ENCODE assay signal across 16 cellular contexts in the genomic region with DNA sequence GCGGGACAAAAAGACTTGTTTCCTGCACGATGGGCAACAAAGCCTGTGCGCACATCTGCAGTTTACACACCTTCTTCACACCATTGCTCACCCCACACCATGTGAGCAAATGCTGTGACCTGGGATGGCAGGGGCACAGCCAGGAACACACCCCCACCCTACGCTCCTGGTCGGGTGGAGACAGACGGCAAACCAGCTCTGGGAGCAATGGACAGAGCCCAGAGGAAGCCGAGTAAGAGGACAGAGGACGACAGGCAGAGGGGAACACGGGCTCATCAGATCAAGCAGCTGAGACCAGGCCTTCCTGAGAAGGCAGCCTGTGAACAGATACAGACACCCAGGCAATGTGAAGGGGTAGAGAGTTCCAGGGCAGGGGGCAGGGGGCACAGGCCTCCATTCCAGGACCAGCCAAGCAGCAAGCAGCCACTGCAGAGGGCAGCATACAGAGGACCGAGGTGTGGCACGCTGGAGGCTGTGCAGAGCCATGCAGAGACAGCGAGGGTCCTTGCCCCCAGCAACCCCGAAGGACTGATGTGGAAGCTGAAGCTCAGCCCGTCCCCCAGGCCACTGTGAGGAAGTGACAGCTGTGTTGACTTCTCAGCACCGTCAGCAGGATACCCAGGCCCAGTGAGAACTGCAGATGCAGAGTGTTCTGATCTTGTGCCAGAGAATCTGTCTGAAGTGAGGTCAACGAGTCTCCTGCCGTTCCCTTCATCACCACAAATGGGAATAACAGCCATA. TPM values are rescaled to one million over a fixed set of nuclear protein-coding genes. Genes with fewer than 3 reads are reported as not detected.
DNase-seq lines count a peak whose midpoint lies in the region; ATAC-seq, FAIRE-seq and TF ChIP-seq lines count a peak whose summit lies in the region.
"Had no signal": no experiment of that assay in that cellular context is flagged by ENCODE, and none has a peak within 500 bp of the region (broad histone marks: within the 10 kb centered on the region; RNA-seq: fewer than 3 reads in every experiment).

No MANE protein-coding gene starts in this region.

- H3K9me3 ChIP-seq in GM12878 (replicated peaks; ENCODE audit: control insufficient read depth, insufficient read depth, low read length) (no peaks in the 10 kb centered on the region; the same call in 2 of the 3 replicates), neural progenitor cell (ENCODE audit: low read depth) (no peaks in the 10 kb centered on the region), mucosa of descending colon (no peaks in the 10 kb centered on the region)
- H3K9me3 ChIP-seq: psoas muscle, upper lobe of left lung had no signal

- no peak for DNase-seq in GM12891 (ENCODE audit: insufficient read length, low spot score)
- DNase-seq in NCI-H1694 treated with DMSO at 0.1 percent for 48 hours (lab: John Stamatoyannopoulos, UW), result peak; percentile 29
- DNase-seq in GM12878 (ENCODE audit: low read depth, low spot score), result no peak
- no peak for DNase-seq in neural progenitor cell (ENCODE audit: low spot score)
- DNase-seq in mucosa of descending colon, result no peak
- DNase-seq in KBM-7, result no peak
- DNase-seq: activated gamma-delta T cell treated with Interleukin-2 at 50 U/mL for 16 hours, NCI-H146, psoas muscle had no signal

- BruUV-seq in GM12878 (replicated peaks; lab: Mats Ljungman, UMichigan), result no TSS peak

- peaks cover 6% of the 10 kb centered on the region for H3K27me3 Mint-ChIP-seq in neural progenitor cell (ENCODE audit: insufficient read depth, low read depth)

- H3K27ac ChIP-seq in GM12878 (ENCODE audit: control insufficient read depth, insufficient read depth) (no peak overlapping the region), neural progenitor cell (peak overlapping the region; percentile 18)
- H3K27ac ChIP-seq: psoas muscle, upper lobe of left lung had no signal

- H3K9me3 Mint-ChIP-seq in neural progenitor cell, result peaks cover 5% of the 10 kb centered on the region

- H3K36me3 ChIP-seq in GM12878 (ENCODE audit: control insufficient read depth in 2 of 2, insufficient read depth in 2 of 2, low read length in 1 of 2), result no peaks in the 10 kb centered on the region
- H3K36me3 ChIP-seq in neural progenitor cell, result no peaks in the 10 kb centered on the region
- H3K36me3 ChIP-seq in mucosa of descending colon (ENCODE audit: low read depth), result no peaks in the 10 kb centered on the region
- H3K36me3 ChIP-seq: upper lobe of left lung had no signal

- H3F3A ChIP-seq in neural progenitor cell (ENCODE audit: low read depth), result peaks cover 11% of the 10 kb centered on the region

- TF ChIP-seq POLR2A in GM12891 (IDR thresholded peaks at IDR 0.05; ENCODE audit: low read depth, low read length), result no peak
- no peak for TF ChIP-seq POLR2A in GM12878 (IDR thresholded peaks at IDR 0.05; ENCODE audit: low read depth, low read length)

- 49% methylated on average over 17 of the region's 17 CpGs for WGBS in GM12878 (ENCODE audit: insufficient coverage, insufficient replicate concordance, low lambda C conversion rate, missing lambda C conversion rate)

- intact Hi-C loops in GM12878 (cut with micrococcal nuclease; ENCODE audit: unreplicated experiment) (no loop called here), mucosa of descending colon (cut with DNase I, micrococcal nuclease) (no loop called here)

- H3K4me1 Mint-ChIP-seq in neural progenitor cell, result peaks cover 65% of the 10 kb centered on the region
- H3K4me1 Mint-ChIP-seq: IgD-negative memory B cell had no signal

- no peak overlapping the region for H3K27ac Mint-ChIP-seq in neural progenitor cell
- H3K27ac Mint-ChIP-seq: IgD-negative memory B cell had no signal

- peak; percentile 72 for FAIRE-seq in GM12891 (lab: Jason Lieb, UNC)
- FAIRE-seq in GM12878 (lab: Jason Lieb, UNC), result no peak
- FAIRE-seq: endothelial cell of umbilical vein, islet of Langerhans had no signal

- no peak for TF ChIP-seq RAD21 in GM12878 (IDR thresholded peaks at IDR 0.05; ENCODE audit: insufficient read depth, low read depth, low read length)

- H3K36me3 Mint-ChIP-seq in neural progenitor cell, result peaks cover 13% of the 10 kb centered on the region

- ATAC-seq in GM12878, result peak; percentile 10
- ATAC-seq in GM21390 (IDR thresholded peaks at IDR 0.05; ENCODE audit: unreplicated experiment), result no peak
- no peak for ATAC-seq in HG02840 (IDR thresholded peaks at IDR 0.05; ENCODE audit: low FRiP score, unreplicated experiment)
- ATAC-seq in mucosa of descending colon, result no peak
- ATAC-seq: psoas muscle, SK-N-SH treated with all-trans-retinoic acid at 6 μM for 48 hours had no signal

- no peak overlapping the region for H3K4me3 Mint-ChIP-seq in neural progenitor cell
- H3K4me3 Mint-ChIP-seq: IgD-negative memory B cell had no signal

- SMC1A ChIA-PET in GM12878 (lab: Charles Lee; ENCODE audit: uncharacterized antibody, unreplicated experiment), result interaction anchor here (0.8 to 2.7 kb wide), 7 partner anchors 9 to 56 kb away, joined by 3 to 12 read pairs (median 8); no protein-coding TSS in a partner anchor

- no peaks in the 10 kb centered on the region for H4K20me1 ChIP-seq in GM12878 (ENCODE audit: control insufficient read depth, insufficient read depth)
- peaks cover 19% of the 10 kb centered on the region for H4K20me1 ChIP-seq in neural progenitor cell (ENCODE audit: low read depth)

- RAD21 ChIA-PET in GM12878 (lab: Charles Lee; ENCODE audit: unreplicated experiment), result interaction anchor here (0.7 to 1.9 kb wide), 10 partner anchors 9 to 55 kb away, joined by 3 to 8 read pairs (median 4); partner anchors contain the start of gene PARD6G

- H3K79me2 ChIP-seq in GM12878 (ENCODE audit: control insufficient read depth, insufficient read depth, low read length) (no peaks in the 10 kb centered on the region), neural progenitor cell (ENCODE audit: low read depth) (peaks cover 9% of the 10 kb centered on the region)

- POLR2A ChIA-PET in GM12878 (lab: Charles Lee), result interaction anchor here (0.9 to 1.4 kb wide), 2 partner anchors 8 to 9 kb away, joined by 5 to 7 read pairs; no protein-coding TSS in a partner anchor

- H3K27me3 ChIP-seq in GM12878 (replicated peaks in 1 of 2; ENCODE audit: control insufficient read depth in 2 of 2, insufficient read depth in 2 of 2, low read length in 1 of 2) (no peaks in the 10 kb centered on the region), neural progenitor cell (no peaks in the 10 kb centered on the region)
- H3K27me3 ChIP-seq: upper lobe of left lung had no signal

- peaks cover 27% of the 10 kb centered on the region for H3K4me1 ChIP-seq in GM12878 (ENCODE audit: control insufficient read depth, insufficient read depth, low read length)
- peaks cover 24% of the 10 kb centered on the region for H3K4me1 ChIP-seq in neural progenitor cell
- H3K4me1 ChIP-seq in mucosa of descending colon (ENCODE audit: low read depth), result no peaks in the 10 kb centered on the region
- H3K4me1 ChIP-seq: psoas muscle had no signal

- in situ Hi-C loops in GM12878 (cut with MboI), result no loop called here
- in situ Hi-C loops in KBM-7 (cut with MboI; ENCODE audit: low pct_unique_long_range_greater_than_20kb, low sequenced_read_pairs), result no loop called here

- H3K9ac ChIP-seq in GM12878 (ENCODE audit: control insufficient read depth, insufficient read depth, low read length) (no peak overlapping the region), neural progenitor cell (no peak overlapping the region)

- H2AFZ ChIP-seq in GM12878 (ENCODE audit: control insufficient read depth, low read depth, low read length) (no peak overlapping the region), neural progenitor cell (replicated peaks) (no peak overlapping the region)

- CTCF ChIA-PET in GM12878 (lab: Yijun Ruan, JAX), result interaction anchor here (0.6 to 4.7 kb wide), 11 partner anchors 10 to 57 kb away, joined by 3 to 22 read pairs (median 6); no protein-coding TSS in a partner anchor

- no peak for TF ChIP-seq CTCF in GM12878 (IDR thresholded peaks at IDR 0.05 in 2 of 3, conservative IDR thresholded peaks at IDR 0.05 in 1 of 3; ENCODE audit: control insufficient read depth in 2 of 3, extremely low read depth in 1 of 3, insufficient read depth in 1 of 3, low read depth in 3 of 3, low read length in 3 of 3)
- TF ChIP-seq CTCF in neural progenitor cell (IDR thresholded peaks at IDR 0.05), result no peak
- no peak for TF ChIP-seq CTCF in mucosa of descending colon (IDR thresholded peaks at IDR 0.05)

- H3K4me3 ChIP-seq in GM12878 (no peak overlapping the region), neural progenitor cell (no peak overlapping the region), mucosa of descending colon (no peak overlapping the region)
- H3K4me3 ChIP-seq: psoas muscle, upper lobe of left lung had no signal

- H3K4me2 ChIP-seq in GM12878 (ENCODE audit: control insufficient read depth, insufficient read depth), result no peak overlapping the region
- H3K4me2 ChIP-seq in neural progenitor cell, result no peak overlapping the region

- no peak for TF ChIP-seq EP300 in GM12878 (IDR thresholded peaks at IDR 0.05; ENCODE audit: borderline replicate concordance in 1 of 2, control insufficient read depth in 1 of 2, low read depth in 2 of 2, low read length in 2 of 2)

TF ChIP-seq in GM12891, 5 proteins besides CTCF, POLR2A, EP300 and RAD21 (continues in another document):
- no peak for TF ChIP-seq SPI1 (IDR thresholded peaks at IDR 0.05; ENCODE audit: low read depth, low read length)
- no peak for TF ChIP-seq PAX5 (IDR thresholded peaks at IDR 0.05; ENCODE audit: insufficient read depth, low read length, severe bottlenecking)

TF ChIP-seq in GM12878, 131 proteins besides CTCF, POLR2A, EP300 and RAD21 (continues in another document):
- TF ChIP-seq EGR1 (IDR thresholded peaks at IDR 0.05; ENCODE audit: borderline replicate concordance in 1 of 2, low read depth in 2 of 2, low read length in 2 of 2), result no peak

RNA-seq across cellular contexts. Expression of gene PARD6G, which starts 46.2 kb away (rescaled TPM):
- polyA plus RNA-seq in GM12891 (2012; ENCODE audit: low read depth, missing spikeins), result 2.9 TPM
- 0.12 and 0.17 TPM in 2 replicates for total RNA-seq in GM12878 (2013; cell fraction: nucleolus; rRNA removed)
- total RNA-seq in GM12878 (2014; rRNA removed), result 0.62 and 0.65 TPM in 2 replicates
- 0.40 and 0.55 TPM in 2 replicates for total RNA-seq in GM12878 (2014; rRNA removed; fragmentation: Illumina TruSeq; extraction: Trizol)
- 1.4 and 2.0 TPM in 2 replicates for total RNA-seq in GM12878 (2021)
- polyA plus RNA-seq in GM12878 (2011; ENCODE audit: low read depth), result 0.12 TPM
- polyA plus RNA-seq in GM12878 (2011; rRNA removed), result 1.9 and 2.2 TPM in 2 replicates
- 2.4 and 2.5 TPM in 2 replicates for polyA plus RNA-seq in GM12878 (2011; cell fraction: cytosol; rRNA removed)
- 1.2 and 1.7 TPM in 2 replicates for polyA plus RNA-seq in GM12878 (2011; cell fraction: nucleus; rRNA removed)
- 0.35 and 0.39 TPM in 2 replicates for polyA plus RNA-seq in GM12878 (2012)
- 0.41 and 0.59 TPM in 2 replicates for polyA plus RNA-seq in GM12878 (2014; fragmentation: Illumina TruSeq; extraction: Trizol)
- under 1 TPM; 0.45 to 0.57 TPM for polyA plus RNA-seq in GM12878 (2014; fragmentation: Nextera tagmentation; extraction: Ambion mirVana)
- polyA plus RNA-seq in GM12878 (2014; rRNA removed), result 1.2 and 1.4 TPM in 2 replicates
- 1 to 10 TPM in 1 of 2 experiments, under 1 TPM in 1; 0.20 to 1.3 TPM for polyA plus RNA-seq in GM12878 (2016; fragmentation: Nextera tagmentation; extraction: Ambion mirVana)
- polyA minus RNA-seq in GM12878 (2011; rRNA and poly(A)+ RNA removed), result 2.7 and 3.1 TPM in 2 replicates
- polyA minus RNA-seq in GM12878 (2011; cell fraction: cytosol; rRNA and poly(A)+ RNA removed), result 2.1 and 5.1 TPM in 2 replicates
- polyA minus RNA-seq in GM12878 (2011; cell fraction: nucleus; rRNA and poly(A)+ RNA removed), result 0.57 and 0.60 TPM in 2 replicates
- 21.8 and 25.2 TPM in 2 replicates for total RNA-seq in neural progenitor cell (ENCODE audit: low replicate concordance)
- total RNA-seq in mucosa of descending colon, result 1 to 10 TPM in 2 of 3 donors, under 1 TPM in 1; 0.58 to 8.5 (median 2.0) TPM
- polyA plus RNA-seq: IgD-negative memory B cell had no signal
